Comparison of ENCODE assay signal across 17 cellular contexts in genomic region chr4:85677286-85677685, GRCh38.
DNase-seq lines count a peak whose midpoint lies in the region; ATAC-seq and TF ChIP-seq lines count a peak whose summit lies in the region.
"Had no signal": no experiment of that assay in that cellular context is flagged by ENCODE, and none has a peak within 500 bp of the region (broad histone marks: within the 10 kb centered on the region; RNA-seq: fewer than 3 reads in every experiment).

No MANE protein-coding gene starts in this region.

- H3K36me3 Mint-ChIP-seq in WTC11: no peaks in the 10 kb centered on the region
- H3K36me3 Mint-ChIP-seq: activated naive CD4-positive, alpha-beta T cell treated with anti-CD3 and anti-CD28 coated beads, Interleukin-2, amount 50 U/mL, for 72 hours had no signal

- peak overlapping the region; percentile 82; the same call in 1 of the 2 replicates for H3K27ac Mint-ChIP-seq in WTC11
- H3K27ac Mint-ChIP-seq: activated CD4-positive, alpha-beta T cell treated with anti-CD3 and anti-CD28 coated beads, Interleukin-2, amount 10 ng/mL, durations not matched to agents 7 days and 5 days; activated naive CD4-positive, alpha-beta T cell treated with anti-CD3 and anti-CD28 coated beads, Interleukin-2, amount 50 U/mL, for 72 hours had no signal

- H3K9me3 Mint-ChIP-seq in WTC11: 0 out of 2 replicates have a peak, but pooled peaks cover 3% of the 10 kb centered on the region
- H3K9me3 Mint-ChIP-seq: activated CD4-positive, alpha-beta T cell treated with anti-CD3 and anti-CD28 coated beads, Interleukin-2, amount 10 ng/mL, durations not matched to agents 7 days and 5 days had no signal

- ATAC-seq in WTC11: 0 out of 2 replicates have a peak, but pooled peaks have one; percentile 27
- peak; percentile 40 for ATAC-seq in left colon
- no peak for ATAC-seq in HG02981 (IDR thresholded peaks at IDR 0.05; ENCODE audit: unreplicated experiment)
- ATAC-seq in HG03097 (IDR thresholded peaks at IDR 0.05; ENCODE audit: low FRiP score, unreplicated experiment): no peak
- no peak for ATAC-seq in GM21526 (IDR thresholded peaks at IDR 0.05; ENCODE audit: low FRiP score, unreplicated experiment)
- ATAC-seq: activated naive CD4-positive, alpha-beta T cell treated with anti-CD3 and anti-CD28 coated beads, Interleukin-2, amount 50 U/mL, for 72 hours; HepG2 had no signal

- in situ Hi-C loops in KBM-7 (cut with MboI; ENCODE audit: low pct_unique_long_range_greater_than_20kb, low sequenced_read_pairs): no loop called here

- H3K27me3 Mint-ChIP-seq in WTC11 (ENCODE audit: low read depth): no peaks in the 10 kb centered on the region
- H3K27me3 Mint-ChIP-seq: activated CD4-positive, alpha-beta T cell treated with anti-CD3 and anti-CD28 coated beads, Interleukin-2, amount 10 ng/mL, durations not matched to agents 7 days and 5 days had no signal

- peaks cover 70% of the 10 kb centered on the region for H3K4me1 Mint-ChIP-seq in WTC11
- H3K4me1 Mint-ChIP-seq: activated CD4-positive, alpha-beta T cell treated with anti-CD3 and anti-CD28 coated beads, Interleukin-2, amount 10 ng/mL, durations not matched to agents 7 days and 5 days had no signal

- CTCF ChIA-PET in WTC11 (lab: Charles Lee): no interaction called here

- peak; percentile 48 for DNase-seq in DMS153 treated with DMSO at 0.1 percent for 48 hours (lab: John Stamatoyannopoulos, UW; ENCODE audit: unreplicated experiment)
- peak; percentile 34 for DNase-seq in M059J (ENCODE audit: low read depth)
- no peak for DNase-seq in WTC11 (ENCODE audit: low spot score)
- peak in 1 of 2 donors; percentile 28 for DNase-seq in left colon
- DNase-seq in KBM-7: no peak
- DNase-seq: activated CD4-positive, alpha-beta T cell treated with anti-CD3 and anti-CD28 coated beads, Interleukin-2, amount 10 ng/mL, durations not matched to agents 7 days and 5 days; activated T-cell treated with anti-CD3 and anti-CD28 coated beads, Interleukin-2, amount 50 U/mL, for 1 hour; effector CD4-positive, alpha-beta T cell; NCI-H2171 treated with DMSO at 0.1 percent for 48 hours; ovary; T-helper 9 cell; testis had no signal

- no peak for TF ChIP-seq CTCF in WTC11 (IDR thresholded peaks at IDR 0.05)

- POLR2A ChIA-PET in WTC11 (lab: Charles Lee): no interaction called here

- intact Hi-C loops in left colon (cut with DNase I, micrococcal nuclease): no loop called here

- H3K4me3 Mint-ChIP-seq in WTC11: no peak overlapping the region
- H3K4me3 Mint-ChIP-seq: activated CD4-positive, alpha-beta T cell treated with anti-CD3 and anti-CD28 coated beads, Interleukin-2, amount 10 ng/mL, durations not matched to agents 7 days and 5 days had no signal

TF ChIP-seq in WTC11, 78 proteins besides CTCF, POLR2A, EP300 and RAD21:
- TF ChIP-seq HMGXB4 (CRISPR knock-in tag; IDR thresholded peaks at IDR 0.05) (no peak), ZNF671 (CRISPR knock-in tag; IDR thresholded peaks at IDR 0.05) (no peak), MXD4 (CRISPR knock-in tag; IDR thresholded peaks at IDR 0.05; ENCODE audit: borderline replicate concordance) (no peak), USF1 (CRISPR knock-in tag; IDR thresholded peaks at IDR 0.05) (no peak), ZNF416 (CRISPR knock-in tag; IDR thresholded peaks at IDR 0.05) (no peak), CBFB (CRISPR knock-in tag; IDR thresholded peaks at IDR 0.05; ENCODE audit: low read depth) (no peak), ETV6 (CRISPR knock-in tag; IDR thresholded peaks at IDR 0.05) (no peak), ZBTB43 (CRISPR knock-in tag; IDR thresholded peaks at IDR 0.05) (no peak), ZNF317 (CRISPR knock-in tag; IDR thresholded peaks at IDR 0.05; ENCODE audit: borderline replicate concordance, low read depth) (no peak)
- TF ChIP-seq, protein P1, sequence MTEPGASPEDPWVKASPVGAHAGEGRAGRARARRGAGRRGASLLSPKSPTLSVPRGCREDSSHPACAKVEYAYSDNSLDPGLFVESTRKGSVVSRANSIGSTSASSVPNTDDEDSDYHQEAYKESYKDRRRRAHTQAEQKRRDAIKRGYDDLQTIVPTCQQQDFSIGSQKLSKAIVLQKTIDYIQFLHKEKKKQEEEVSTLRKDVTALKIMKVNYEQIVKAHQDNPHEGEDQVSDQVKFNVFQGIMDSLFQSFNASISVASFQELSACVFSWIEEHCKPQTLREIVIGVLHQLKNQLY (CRISPR knock-in tag; IDR thresholded peaks at IDR 0.05): no peak
- TF ChIP-seq, protein P2, sequence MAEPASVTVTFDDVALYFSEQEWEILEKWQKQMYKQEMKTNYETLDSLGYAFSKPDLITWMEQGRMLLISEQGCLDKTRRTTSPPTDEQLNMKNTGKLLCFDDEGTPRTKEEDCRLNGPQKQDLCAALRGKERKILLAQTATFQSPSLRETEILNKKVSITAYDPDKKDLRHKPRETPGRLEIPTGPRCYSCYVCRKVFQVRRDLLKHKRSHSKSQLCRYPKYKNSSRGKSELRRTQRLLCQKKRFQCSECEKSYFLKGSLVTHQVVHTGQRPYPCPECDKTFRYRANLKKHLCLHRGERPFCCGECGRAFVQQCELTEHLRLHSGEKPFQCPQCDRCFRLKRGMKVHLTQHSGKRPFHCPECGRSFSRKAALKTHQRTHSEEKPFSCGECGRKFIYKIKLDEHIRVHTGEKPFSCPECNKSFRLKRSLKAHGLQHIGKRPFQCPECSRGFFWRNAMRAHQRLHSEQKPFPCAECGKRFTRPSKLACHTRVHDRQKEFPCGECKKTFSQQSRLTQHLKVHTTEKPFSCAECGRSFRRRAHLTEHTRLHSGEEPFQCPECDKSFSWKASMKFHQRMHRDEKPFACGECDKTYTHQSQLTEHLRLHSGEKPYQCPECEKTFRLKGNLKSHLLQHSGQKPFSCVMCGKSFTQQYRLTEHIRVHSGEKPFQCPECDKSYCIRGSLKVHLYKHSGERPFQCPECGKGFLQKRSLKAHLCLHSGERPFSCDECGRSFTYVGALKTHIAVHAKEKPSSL (CRISPR knock-in tag; conservative IDR thresholded peaks at IDR 0.05): no peak
- TF ChIP-seq, protein P3, sequence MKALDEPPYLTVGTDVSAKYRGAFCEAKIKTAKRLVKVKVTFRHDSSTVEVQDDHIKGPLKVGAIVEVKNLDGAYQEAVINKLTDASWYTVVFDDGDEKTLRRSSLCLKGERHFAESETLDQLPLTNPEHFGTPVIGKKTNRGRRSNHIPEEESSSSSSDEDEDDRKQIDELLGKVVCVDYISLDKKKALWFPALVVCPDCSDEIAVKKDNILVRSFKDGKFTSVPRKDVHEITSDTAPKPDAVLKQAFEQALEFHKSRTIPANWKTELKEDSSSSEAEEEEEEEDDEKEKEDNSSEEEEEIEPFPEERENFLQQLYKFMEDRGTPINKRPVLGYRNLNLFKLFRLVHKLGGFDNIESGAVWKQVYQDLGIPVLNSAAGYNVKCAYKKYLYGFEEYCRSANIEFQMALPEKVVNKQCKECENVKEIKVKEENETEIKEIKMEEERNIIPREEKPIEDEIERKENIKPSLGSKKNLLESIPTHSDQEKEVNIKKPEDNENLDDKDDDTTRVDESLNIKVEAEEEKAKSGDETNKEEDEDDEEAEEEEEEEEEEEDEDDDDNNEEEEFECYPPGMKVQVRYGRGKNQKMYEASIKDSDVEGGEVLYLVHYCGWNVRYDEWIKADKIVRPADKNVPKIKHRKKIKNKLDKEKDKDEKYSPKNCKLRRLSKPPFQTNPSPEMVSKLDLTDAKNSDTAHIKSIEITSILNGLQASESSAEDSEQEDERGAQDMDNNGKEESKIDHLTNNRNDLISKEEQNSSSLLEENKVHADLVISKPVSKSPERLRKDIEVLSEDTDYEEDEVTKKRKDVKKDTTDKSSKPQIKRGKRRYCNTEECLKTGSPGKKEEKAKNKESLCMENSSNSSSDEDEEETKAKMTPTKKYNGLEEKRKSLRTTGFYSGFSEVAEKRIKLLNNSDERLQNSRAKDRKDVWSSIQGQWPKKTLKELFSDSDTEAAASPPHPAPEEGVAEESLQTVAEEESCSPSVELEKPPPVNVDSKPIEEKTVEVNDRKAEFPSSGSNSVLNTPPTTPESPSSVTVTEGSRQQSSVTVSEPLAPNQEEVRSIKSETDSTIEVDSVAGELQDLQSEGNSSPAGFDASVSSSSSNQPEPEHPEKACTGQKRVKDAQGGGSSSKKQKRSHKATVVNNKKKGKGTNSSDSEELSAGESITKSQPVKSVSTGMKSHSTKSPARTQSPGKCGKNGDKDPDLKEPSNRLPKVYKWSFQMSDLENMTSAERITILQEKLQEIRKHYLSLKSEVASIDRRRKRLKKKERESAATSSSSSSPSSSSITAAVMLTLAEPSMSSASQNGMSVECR (CRISPR knock-in tag; IDR thresholded peaks at IDR 0.05; ENCODE audit: borderline replicate concordance): no peak

Comparison
In these comparisons a context has a peak if more than half of its experiments do, and no peak if none do; other contexts are left out.
1. DNase-seq: peak in DMS153 treated with DMSO at 0.1 percent for 48 hours (single experiment) and M059J (single experiment); none in WTC11 (single experiment) and KBM-7 (single experiment).
2. ATAC-seq: peak in WTC11 (single experiment) and left colon (single experiment); none in HG02981 (single experiment), HG03097 (single experiment) and GM21526 (single experiment).